1 cellular context compared by ENCODE assay signal in the genomic region with DNA sequence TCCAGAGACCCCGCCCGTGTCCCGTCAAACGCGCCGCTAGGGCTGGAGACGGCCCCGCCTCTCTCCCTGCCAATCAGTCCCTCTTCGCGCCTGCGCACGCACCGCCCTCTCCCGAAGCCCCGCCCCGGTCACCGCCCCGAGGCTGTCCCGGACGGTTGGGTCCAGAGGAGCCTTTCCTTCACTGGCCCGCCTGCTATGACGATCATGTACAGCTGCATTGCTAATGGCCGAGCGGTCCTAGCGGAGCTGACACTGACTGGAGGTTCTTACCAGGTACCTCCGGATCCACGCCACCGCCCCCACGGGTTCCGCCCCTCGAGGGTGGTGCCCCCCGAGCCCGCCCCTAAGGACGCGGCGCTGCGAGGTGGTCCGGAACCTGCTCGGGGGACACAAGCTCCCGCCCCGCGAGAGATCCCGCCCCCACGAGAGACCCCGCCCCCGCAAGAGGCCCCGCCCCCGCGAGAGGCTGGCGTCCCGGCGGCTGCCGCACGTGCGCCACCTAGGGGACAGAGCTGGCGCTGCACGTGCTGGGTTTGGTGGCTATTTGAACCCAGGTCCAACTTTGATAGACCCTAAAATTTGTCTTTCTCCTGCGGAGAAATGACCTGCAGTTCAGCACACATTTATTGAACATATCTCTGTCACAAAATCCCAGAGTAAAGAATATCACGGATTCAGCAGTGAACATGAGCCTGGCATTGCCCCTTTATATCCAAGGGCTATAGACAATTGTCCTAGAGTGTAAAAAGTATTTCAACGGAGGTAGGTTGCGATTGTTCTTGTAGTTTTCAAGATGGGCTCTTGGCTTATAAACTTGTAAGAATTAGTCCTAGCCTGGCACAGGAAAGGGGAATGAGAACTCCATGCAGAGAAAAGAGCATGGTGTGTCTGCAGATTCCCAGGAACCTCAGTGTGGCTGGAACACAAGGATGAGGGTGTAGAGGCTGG.
TF ChIP-seq lines count a peak whose summit lies in the region.

No MANE protein-coding gene starts in this region.

TF ChIP-seq in HepG2, 621 proteins besides CTCF, POLR2A, EP300 and RAD21 (continued from another document):
- TF ChIP-seq, protein P1, sequence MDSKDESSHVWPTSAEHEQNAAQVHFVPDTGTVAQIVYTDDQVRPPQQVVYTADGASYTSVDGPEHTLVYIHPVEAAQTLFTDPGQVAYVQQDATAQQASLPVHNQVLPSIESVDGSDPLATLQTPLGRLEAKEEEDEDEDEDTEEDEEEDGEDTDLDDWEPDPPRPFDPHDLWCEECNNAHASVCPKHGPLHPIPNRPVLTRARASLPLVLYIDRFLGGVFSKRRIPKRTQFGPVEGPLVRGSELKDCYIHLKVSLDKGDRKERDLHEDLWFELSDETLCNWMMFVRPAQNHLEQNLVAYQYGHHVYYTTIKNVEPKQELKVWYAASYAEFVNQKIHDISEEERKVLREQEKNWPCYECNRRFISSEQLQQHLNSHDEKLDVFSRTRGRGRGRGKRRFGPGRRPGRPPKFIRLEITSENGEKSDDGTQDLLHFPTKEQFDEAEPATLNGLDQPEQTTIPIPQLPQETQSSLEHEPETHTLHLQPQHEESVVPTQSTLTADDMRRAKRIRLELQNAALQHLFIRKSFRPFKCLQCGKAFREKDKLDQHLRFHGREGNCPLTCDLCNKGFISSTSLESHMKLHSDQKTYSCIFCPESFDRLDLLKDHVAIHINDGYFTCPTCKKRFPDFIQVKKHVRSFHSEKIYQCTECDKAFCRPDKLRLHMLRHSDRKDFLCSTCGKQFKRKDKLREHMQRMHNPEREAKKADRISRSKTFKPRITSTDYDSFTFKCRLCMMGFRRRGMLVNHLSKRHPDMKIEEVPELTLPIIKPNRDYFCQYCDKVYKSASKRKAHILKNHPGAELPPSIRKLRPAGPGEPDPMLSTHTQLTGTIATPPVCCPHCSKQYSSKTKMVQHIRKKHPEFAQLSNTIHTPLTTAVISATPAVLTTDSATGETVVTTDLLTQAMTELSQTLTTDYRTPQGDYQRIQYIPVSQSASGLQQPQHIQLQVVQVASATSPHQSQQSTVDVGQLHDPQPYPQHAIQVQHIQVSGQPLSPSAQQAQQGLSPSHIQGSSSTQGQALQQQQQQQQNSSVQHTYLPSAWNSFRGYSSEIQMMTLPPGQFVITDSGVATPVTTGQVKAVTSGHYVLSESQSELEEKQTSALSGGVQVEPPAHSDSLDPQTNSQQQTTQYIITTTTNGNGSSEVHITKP (CRISPR knock-in tag; IDR thresholded peaks at IDR 0.05; ENCODE audit: low read depth) = 0 out of 2 replicates have a peak, but pooled peaks have one; percentile 24
- 0 out of 2 replicates have a peak, but pooled peaks have one; percentile 32 for TF ChIP-seq THAP11 (CRISPR knock-in tag; IDR thresholded peaks at IDR 0.05)
- peak; percentile 35; the same call in 1 of the 2 replicates for TF ChIP-seq KDM3A (CRISPR knock-in tag; IDR thresholded peaks at IDR 0.05; ENCODE audit: low read depth)
- no peak for TF ChIP-seq JUND (CRISPR knock-in tag; IDR thresholded peaks at IDR 0.05)
- no peak for TF ChIP-seq ZSCAN9 (CRISPR knock-in tag; IDR thresholded peaks at IDR 0.05; ENCODE audit: borderline replicate concordance)
- no peak for TF ChIP-seq KLF16 (CRISPR knock-in tag; IDR thresholded peaks at IDR 0.05)
- 0 out of 2 replicates have a peak, but pooled peaks have one; percentile 21 for TF ChIP-seq SOX5 (CRISPR knock-in tag; IDR thresholded peaks at IDR 0.05; ENCODE audit: borderline replicate concordance)
- TF ChIP-seq XRCC5 (optimal IDR thresholded peaks at IDR 0.05; ENCODE audit: low read length) = peak; percentile 8
- no peak for TF ChIP-seq ZNF30 (CRISPR knock-in tag; IDR thresholded peaks at IDR 0.05)
- TF ChIP-seq, protein P2, sequence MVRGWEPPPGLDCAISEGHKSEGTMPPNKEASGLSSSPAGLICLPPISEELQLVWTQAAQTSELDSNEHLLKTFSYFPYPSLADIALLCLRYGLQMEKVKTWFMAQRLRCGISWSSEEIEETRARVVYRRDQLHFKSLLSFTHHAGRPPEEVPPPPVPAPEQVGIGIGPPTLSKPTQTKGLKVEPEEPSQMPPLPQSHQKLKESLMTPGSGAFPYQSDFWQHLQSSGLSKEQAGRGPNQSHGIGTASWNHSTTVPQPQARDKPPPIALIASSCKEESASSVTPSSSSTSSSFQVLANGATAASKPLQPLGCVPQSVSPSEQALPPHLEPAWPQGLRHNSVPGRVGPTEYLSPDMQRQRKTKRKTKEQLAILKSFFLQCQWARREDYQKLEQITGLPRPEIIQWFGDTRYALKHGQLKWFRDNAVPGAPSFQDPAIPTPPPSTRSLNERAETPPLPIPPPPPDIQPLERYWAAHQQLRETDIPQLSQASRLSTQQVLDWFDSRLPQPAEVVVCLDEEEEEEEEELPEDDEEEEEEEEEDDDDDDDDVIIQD (CRISPR knock-in tag; IDR thresholded peaks at IDR 0.05; ENCODE audit: low read depth) = peak; percentile 74; the same call in 1 of the 2 replicates
- TF ChIP-seq, protein P3, sequence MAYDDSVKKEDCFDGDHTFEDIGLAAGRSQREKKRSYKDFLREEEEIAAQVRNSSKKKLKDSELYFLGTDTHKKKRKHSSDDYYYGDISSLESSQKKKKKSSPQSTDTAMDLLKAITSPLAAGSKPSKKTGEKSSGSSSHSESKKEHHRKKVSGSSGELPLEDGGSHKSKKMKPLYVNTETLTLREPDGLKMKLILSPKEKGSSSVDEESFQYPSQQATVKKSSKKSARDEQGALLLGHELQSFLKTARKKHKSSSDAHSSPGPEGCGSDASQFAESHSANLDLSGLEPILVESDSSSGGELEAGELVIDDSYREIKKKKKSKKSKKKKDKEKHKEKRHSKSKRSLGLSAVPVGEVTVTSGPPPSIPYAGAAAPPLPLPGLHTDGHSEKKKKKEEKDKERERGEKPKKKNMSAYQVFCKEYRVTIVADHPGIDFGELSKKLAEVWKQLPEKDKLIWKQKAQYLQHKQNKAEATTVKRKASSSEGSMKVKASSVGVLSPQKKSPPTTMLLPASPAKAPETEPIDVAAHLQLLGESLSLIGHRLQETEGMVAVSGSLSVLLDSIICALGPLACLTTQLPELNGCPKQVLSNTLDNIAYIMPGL (CRISPR knock-in tag; IDR thresholded peaks at IDR 0.05; ENCODE audit: borderline replicate concordance in 1 of 2, low read depth in 1 of 2) = peak in 1 of 2 experiments; percentile 45; a peak in 2 of 4 replicates
- TF ChIP-seq, protein P4, sequence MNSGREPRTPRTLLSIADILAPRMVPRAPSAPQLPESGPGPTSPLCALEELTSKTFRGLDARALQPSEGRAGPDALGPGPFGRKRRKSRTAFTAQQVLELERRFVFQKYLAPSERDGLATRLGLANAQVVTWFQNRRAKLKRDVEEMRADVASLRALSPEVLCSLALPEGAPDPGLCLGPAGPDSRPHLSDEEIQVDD (CRISPR knock-in tag; IDR thresholded peaks at IDR 0.05; ENCODE audit: borderline replicate concordance) = no peak
- TF ChIP-seq NFYC (CRISPR knock-in tag; IDR thresholded peaks at IDR 0.05) = peak; percentile 80
